In the genomic region with DNA sequence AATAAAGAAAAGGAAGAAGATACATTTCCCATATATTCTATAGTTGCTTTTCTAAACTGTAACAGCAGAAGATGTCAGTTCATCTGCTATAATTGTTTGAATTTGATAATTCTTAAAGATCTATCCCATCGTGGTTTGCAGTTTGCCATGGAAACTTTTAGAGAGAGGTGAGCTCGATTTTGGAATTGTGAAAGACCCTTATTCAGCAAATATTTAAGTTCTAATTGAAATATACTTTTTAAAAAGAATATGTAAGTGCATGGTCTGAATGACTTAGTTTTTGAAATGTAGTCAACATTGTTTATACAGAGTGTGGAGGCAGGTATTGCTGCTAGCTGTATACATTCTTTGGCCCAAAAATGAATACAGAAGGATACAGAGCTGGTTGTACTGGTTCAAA, we compare ENCODE assay signal across 25 cellular contexts.
"Had no signal": no experiment of that assay in that cellular context is flagged by ENCODE, and none has a peak within 500 bp of the region (broad histone marks: within the 10 kb centered on the region; RNA-seq: fewer than 3 reads in every experiment).

No MANE protein-coding gene starts in this region.

- H3K36me3 ChIP-seq: ovary had no signal

- DNase-seq: hippocampal formation; kidney glomerular epithelial cell; left colon; left lung; mesendoderm; naive B cell; natural killer cell; ovary; retina; right cardiac atrium; stimulated activated CD4-positive, alpha-beta T cell treated with anti-CD3 and anti-CD28 coated beads, Interleukin-12 subunit alpha, Interleukin-12 subunit beta, amount 100 ng/mL, for 4 hours; stimulated activated CD4-positive, alpha-beta T cell treated with anti-CD3 and anti-CD28 coated beads, Interleukin-15, amount 100 ng/mL, for 24 hours; stimulated activated CD4-positive, alpha-beta T cell treated with anti-CD3 and anti-CD28 coated beads, Interleukin-2, amount 100 ng/mL, for 24 hours; stimulated activated CD4-positive, alpha-beta T cell treated with anti-CD3 and anti-CD28 coated beads, Interleukin-4, amount 100 ng/mL, for 1 hour; stimulated activated naive B cell treated with anti-CD40 and anti-IgM and Interleukin-4, amounts not matched to agents 10 μg/mL and 1 μg/mL and 100 μg/mL, for 72 hours; stimulated activated naive CD8-positive, alpha-beta T cell treated with anti-CD3 and anti-CD28 coated beads, Interleukin-15, Interleukin-2, amounts not matched to agents 100 U/mL and 50 U/mL, for 24 hours; stomach; upper lobe of left lung had no signal

- FAIRE-seq: keratinocyte had no signal

- H3K4me1 ChIP-seq: left lung, stomach, suprapubic skin, upper lobe of left lung, vagina had no signal

- H3K27ac ChIP-seq: left lung, ovary, skin epidermis, stomach, suprapubic skin, tibial nerve, upper lobe of left lung, vagina had no signal

- H3K27me3 ChIP-seq: left lung, ovary, stomach, suprapubic skin, tibial nerve, upper lobe of left lung, vagina had no signal

- ATAC-seq: left colon; left lung; natural killer cell; right cardiac atrium; sciatic nerve; stimulated activated naive B cell treated with anti-CD40 and anti-IgM and Interleukin-4, amounts not matched to agents 10 μg/mL and 1 μg/mL and 100 μg/mL, for 72 hours; stimulated activated naive CD8-positive, alpha-beta T cell treated with anti-CD3 and anti-CD28 coated beads, Interleukin-15, Interleukin-2, amounts not matched to agents 100 U/mL and 50 U/mL, for 24 hours had no signal

- H3K9me3 ChIP-seq: left lung, ovary, stomach, suprapubic skin, tibial nerve, upper lobe of left lung, vagina had no signal

- H3K4me3 ChIP-seq: left lung, lung, ovary, skin epidermis, stomach, suprapubic skin, tibial nerve, upper lobe of left lung, vagina had no signal
